ENCODE assay signal across 34 cellular contexts in genomic region chr7:24361001-24361400, GRCh38.
"Had no signal": no experiment of that assay in that cellular context is flagged by ENCODE, and none has a peak within 500 bp of the region (broad histone marks: within the 10 kb centered on the region; RNA-seq: fewer than 3 reads in every experiment).

No MANE protein-coding gene starts in this region.

- H3K4me2 ChIP-seq: KMS-11 had no signal

- H3K27ac ChIP-seq: KMS-11 had no signal

- H3K9ac ChIP-seq: KMS-11 had no signal

- H3K27me3 ChIP-seq: MG63 had no signal

- H3K4me3 ChIP-seq: MG63 had no signal

- DNase-seq: Karpas-422, Kasumi-1, MG63, MM.1S, MV-4-11, NCI-H1048, NCI-H1092, NCI-H1092 treated with DMSO at 0.1 percent for 48 hours, NCI-H1105, NCI-H1105 treated with DMSO at 0.1 percent for 48 hours, NCI-H1417, NCI-H1417 treated with DMSO at 0.1 percent for 48 hours, NCI-H1436, NCI-H1436 treated with DMSO at 0.1 percent for 48 hours, NCI-H146, NCI-H1694, NCI-H1694 treated with DMSO at 0.1 percent for 48 hours, NCI-H187, NCI-H187 treated with DMSO at 0.1 percent for 48 hours, NCI-H1930, NCI-H2029, NCI-H2029 treated with DMSO at 0.1 percent for 48 hours, NCI-H2081, NCI-H2081 treated with DMSO at 0.1 percent for 48 hours, NCI-H2107, NCI-H2171, NCI-H2171 treated with DMSO at 0.1 percent for 48 hours, NCI-H2227 treated with DMSO at 0.1 percent for 48 hours, NCI-H226, NCI-H345, NCI-H446, NCI-H446 treated with DMSO at 0.1 percent for 48 hours, NCI-H510A had no signal

- H3K9me3 ChIP-seq: MG63 had no signal

- H3K36me3 ChIP-seq: MG63 had no signal
